ENCODE assay signal across 1 cellular context in the genomic region with DNA sequence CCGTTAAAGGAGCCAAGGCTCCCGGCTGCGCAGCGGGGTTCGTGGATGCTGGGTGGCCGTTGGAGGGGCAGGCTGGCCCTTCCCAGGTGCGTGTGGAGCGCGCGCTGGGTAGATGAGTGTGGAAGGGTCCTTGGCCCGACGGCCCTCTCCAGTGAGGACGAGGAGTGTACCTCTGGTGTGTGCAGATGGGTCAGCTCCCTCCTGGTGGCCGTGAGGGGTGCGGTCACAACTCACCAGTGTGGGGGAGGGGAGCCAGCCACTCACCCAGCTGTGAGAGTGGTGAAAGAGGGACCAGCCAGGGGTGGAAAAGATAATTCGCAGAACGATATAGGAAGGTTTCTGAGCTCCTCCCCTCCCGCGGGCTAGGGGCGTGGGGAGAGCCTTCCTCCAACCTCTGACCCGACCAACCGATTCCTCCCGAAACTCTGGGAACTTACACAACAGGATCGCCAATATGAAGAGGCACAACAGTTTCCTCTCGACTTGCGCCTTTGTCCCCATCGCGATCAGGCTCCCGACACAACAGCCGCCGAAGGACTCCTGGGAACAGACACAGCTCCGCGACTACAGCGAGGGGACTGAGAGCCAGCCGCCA.
A peak's percentile ranks its signal among the peaks of the same experiment; 100 is the strongest.
TF ChIP-seq lines count a peak whose summit lies in the region.

Gene F11R (minus strand): TSS at position 580 of the 595 bp plus-strand sequence. CDS start 79 bp downstream, at position 501.

TF ChIP-seq in HEK293, 187 proteins besides CTCF, POLR2A, EP300 and RAD21 (continued from another document and continues in another):
- TF ChIP-seq ZNF518A (tag by site-specific recombination; conservative IDR thresholded peaks at IDR 0.05; ENCODE audit: low read depth) = no peak
- TF ChIP-seq SP7 (tag by site-specific recombination; IDR thresholded peaks at IDR 0.05) = peak; percentile 20; the same call in 1 of the 2 replicates
- TF ChIP-seq, protein P1, sequence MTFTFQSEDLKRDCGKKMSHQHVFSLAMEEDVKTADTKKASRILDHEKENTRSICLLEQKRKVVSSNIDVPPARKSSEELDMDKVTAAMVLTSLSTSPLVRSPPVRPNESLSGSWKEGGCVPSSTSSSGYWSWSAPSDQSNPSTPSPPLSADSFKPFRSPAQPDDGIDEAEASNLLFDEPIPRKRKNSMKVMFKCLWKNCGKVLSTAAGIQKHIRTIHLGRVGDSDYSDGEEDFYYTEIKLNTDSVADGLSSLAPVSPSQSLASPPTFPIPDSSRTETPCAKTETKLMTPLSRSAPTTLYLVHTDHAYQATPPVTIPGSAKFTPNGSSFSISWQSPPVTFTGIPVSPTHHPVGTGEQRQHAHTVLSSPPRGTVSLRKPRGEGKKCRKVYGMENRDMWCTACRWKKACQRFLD (tag by site-specific recombination; IDR thresholded peaks at IDR 0.05) = no peak
- TF ChIP-seq ZNF223 (tag by site-specific recombination; IDR thresholded peaks at IDR 0.05) = no peak
- TF ChIP-seq ZBTB7A (tag by site-specific recombination; IDR thresholded peaks at IDR 0.05; ENCODE audit: low read depth) = 0 out of 2 replicates have a peak, but pooled peaks have one; percentile 39
- TF ChIP-seq, protein P2, sequence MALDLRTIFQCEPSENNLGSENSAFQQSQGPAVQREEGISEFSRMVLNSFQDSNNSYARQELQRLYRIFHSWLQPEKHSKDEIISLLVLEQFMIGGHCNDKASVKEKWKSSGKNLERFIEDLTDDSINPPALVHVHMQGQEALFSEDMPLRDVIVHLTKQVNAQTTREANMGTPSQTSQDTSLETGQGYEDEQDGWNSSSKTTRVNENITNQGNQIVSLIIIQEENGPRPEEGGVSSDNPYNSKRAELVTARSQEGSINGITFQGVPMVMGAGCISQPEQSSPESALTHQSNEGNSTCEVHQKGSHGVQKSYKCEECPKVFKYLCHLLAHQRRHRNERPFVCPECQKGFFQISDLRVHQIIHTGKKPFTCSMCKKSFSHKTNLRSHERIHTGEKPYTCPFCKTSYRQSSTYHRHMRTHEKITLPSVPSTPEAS (tag by site-specific recombination; IDR thresholded peaks at IDR 0.05) = peak; percentile 44; the same call in 1 of the 2 replicates
- no peak for TF ChIP-seq REPIN1 (tag by site-specific recombination; IDR thresholded peaks at IDR 0.05; ENCODE audit: low read depth)
- no peak for TF ChIP-seq ZNF791 (tag by site-specific recombination; IDR thresholded peaks at IDR 0.05)
- no peak for TF ChIP-seq ZNF664 (tag by site-specific recombination; IDR thresholded peaks at IDR 0.05)
- TF ChIP-seq ZNF548 (tag by site-specific recombination; IDR thresholded peaks at IDR 0.05) = no peak
- TF ChIP-seq, protein P3, sequence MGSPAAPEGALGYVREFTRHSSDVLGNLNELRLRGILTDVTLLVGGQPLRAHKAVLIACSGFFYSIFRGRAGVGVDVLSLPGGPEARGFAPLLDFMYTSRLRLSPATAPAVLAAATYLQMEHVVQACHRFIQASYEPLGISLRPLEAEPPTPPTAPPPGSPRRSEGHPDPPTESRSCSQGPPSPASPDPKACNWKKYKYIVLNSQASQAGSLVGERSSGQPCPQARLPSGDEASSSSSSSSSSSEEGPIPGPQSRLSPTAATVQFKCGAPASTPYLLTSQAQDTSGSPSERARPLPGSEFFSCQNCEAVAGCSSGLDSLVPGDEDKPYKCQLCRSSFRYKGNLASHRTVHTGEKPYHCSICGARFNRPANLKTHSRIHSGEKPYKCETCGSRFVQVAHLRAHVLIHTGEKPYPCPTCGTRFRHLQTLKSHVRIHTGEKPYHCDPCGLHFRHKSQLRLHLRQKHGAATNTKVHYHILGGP (tag by site-specific recombination; IDR thresholded peaks at IDR 0.05) = no peak
- TF ChIP-seq ZNF146 (tag by site-specific recombination; IDR thresholded peaks at IDR 0.05) = no peak
- TF ChIP-seq ZBTB10 (tag by site-specific recombination; IDR thresholded peaks at IDR 0.05) = no peak
- TF ChIP-seq, protein P4, sequence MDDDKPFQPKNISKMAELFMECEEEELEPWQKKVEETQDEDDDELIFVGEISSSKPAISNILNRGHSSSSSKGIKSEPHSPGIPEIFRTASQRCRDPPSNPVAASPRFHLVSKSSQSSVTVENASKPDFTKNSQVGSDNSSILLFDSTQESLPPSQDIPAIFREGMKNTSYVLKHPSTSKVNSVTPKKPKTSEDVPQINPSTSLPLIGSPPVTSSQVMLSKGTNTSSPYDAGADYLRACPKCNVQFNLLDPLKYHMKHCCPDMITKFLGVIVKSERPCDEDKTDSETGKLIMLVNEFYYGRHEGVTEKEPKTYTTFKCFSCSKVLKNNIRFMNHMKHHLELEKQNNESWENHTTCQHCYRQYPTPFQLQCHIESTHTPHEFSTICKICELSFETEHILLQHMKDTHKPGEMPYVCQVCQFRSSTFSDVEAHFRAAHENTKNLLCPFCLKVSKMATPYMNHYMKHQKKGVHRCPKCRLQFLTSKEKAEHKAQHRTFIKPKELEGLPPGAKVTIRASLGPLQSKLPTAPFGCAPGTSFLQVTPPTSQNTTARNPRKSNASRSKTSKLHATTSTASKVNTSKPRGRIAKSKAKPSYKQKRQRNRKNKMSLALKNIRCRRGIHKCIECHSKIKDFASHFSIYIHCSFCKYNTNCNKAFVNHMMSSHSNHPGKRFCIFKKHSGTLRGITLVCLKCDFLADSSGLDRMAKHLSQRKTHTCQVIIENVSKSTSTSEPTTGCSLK (tag by site-specific recombination; IDR thresholded peaks at IDR 0.05) = no peak
- TF ChIP-seq ZNF596 (tag by site-specific recombination; IDR thresholded peaks at IDR 0.05) = no peak
- no peak for TF ChIP-seq ZFP3 (tag by site-specific recombination; IDR thresholded peaks at IDR 0.05; ENCODE audit: low read depth)
- TF ChIP-seq ZNF114 (tag by site-specific recombination; IDR thresholded peaks at IDR 0.05) = no peak
- no peak for TF ChIP-seq ZNF416 (tag by site-specific recombination; IDR thresholded peaks at IDR 0.05)
- TF ChIP-seq ZNF423 (tag by site-specific recombination; IDR thresholded peaks at IDR 0.05) = 0 out of 2 replicates have a peak, but pooled peaks have one; percentile 48
- TF ChIP-seq, protein P5, sequence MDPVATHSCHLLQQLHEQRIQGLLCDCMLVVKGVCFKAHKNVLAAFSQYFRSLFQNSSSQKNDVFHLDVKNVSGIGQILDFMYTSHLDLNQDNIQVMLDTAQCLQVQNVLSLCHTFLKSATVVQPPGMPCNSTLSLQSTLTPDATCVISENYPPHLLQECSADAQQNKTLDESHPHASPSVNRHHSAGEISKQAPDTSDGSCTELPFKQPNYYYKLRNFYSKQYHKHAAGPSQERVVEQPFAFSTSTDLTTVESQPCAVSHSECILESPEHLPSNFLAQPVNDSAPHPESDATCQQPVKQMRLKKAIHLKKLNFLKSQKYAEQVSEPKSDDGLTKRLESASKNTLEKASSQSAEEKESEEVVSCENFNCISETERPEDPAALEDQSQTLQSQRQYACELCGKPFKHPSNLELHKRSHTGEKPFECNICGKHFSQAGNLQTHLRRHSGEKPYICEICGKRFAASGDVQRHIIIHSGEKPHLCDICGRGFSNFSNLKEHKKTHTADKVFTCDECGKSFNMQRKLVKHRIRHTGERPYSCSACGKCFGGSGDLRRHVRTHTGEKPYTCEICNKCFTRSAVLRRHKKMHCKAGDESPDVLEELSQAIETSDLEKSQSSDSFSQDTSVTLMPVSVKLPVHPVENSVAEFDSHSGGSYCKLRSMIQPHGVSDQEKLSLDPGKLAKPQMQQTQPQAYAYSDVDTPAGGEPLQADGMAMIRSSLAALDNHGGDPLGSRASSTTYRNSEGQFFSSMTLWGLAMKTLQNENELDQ (tag by site-specific recombination; IDR thresholded peaks at IDR 0.05; ENCODE audit: low read depth) = no peak
- TF ChIP-seq ZNF274 (IDR thresholded peaks at IDR 0.05; ENCODE audit: low read length) = no peak
- TF ChIP-seq ZNF274 (tag by site-specific recombination; IDR thresholded peaks at IDR 0.05; ENCODE audit: borderline replicate concordance) = no peak
- no peak for TF ChIP-seq AEBP2 (tag by site-specific recombination; IDR thresholded peaks at IDR 0.05; ENCODE audit: borderline replicate concordance)
- no peak for TF ChIP-seq ZBTB11 (tag by site-specific recombination; conservative IDR thresholded peaks at IDR 0.05; ENCODE audit: low read depth)
- no peak for TF ChIP-seq WT1 (tag by site-specific recombination; IDR thresholded peaks at IDR 0.05)
- peak; percentile 82 for TF ChIP-seq ZBTB17 (tag by site-specific recombination; IDR thresholded peaks at IDR 0.05)
- TF ChIP-seq ZNF843 (tag by site-specific recombination; IDR thresholded peaks at IDR 0.05) = no peak
- TF ChIP-seq ZNF621 (tag by site-specific recombination; IDR thresholded peaks at IDR 0.05) = no peak
- TF ChIP-seq PRDM1 (tag by site-specific recombination; IDR thresholded peaks at IDR 0.05) = peak; percentile 75
- TF ChIP-seq OSR2 (tag by site-specific recombination; IDR thresholded peaks at IDR 0.05) = no peak
- no peak for TF ChIP-seq ZNF221 (tag by site-specific recombination; IDR thresholded peaks at IDR 0.05; ENCODE audit: borderline replicate concordance)
- TF ChIP-seq BCL11B (tag by site-specific recombination; IDR thresholded peaks at IDR 0.05; ENCODE audit: low read depth) = no peak; the same call in 1 of the 2 replicates
